Comparison of ENCODE assay signal across 16 cellular contexts in the genomic region with DNA sequence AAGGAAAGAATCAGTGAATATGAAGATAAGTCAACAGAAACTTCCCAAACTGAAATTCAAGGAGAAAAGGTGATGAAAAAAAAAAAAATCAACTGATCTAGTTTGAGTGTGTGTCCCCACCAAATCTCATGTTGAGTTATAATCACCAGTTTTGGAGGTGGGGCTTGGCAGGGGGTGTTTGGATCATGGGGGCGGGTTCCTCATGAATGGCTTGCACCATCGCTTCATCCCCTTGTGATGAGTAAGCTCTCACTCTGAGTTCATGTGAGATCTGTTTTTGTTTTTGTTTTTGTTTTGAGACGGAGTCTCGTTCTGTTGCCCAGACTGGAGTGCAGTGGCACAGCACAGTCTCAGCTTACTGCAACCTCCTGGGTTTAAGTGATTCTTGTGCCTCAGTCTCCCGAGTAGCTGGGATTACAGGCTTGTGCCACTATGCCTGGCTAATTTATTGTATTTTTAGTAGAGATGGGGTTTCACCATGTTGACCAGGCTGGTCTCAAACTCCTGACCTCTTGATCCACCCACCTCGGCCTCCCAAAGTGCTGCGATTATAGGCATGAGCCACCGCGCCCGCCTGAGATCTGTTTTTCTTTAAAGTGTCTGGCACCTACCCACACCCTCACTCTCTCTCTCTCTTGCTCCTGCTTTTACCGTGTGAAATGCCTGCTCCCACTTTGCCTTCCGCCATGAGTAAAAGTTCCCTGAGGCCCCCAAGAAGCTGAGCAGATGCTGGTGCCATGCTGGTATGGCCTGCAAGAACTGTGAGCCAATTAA. TPM values are rescaled to one million over a fixed set of nuclear protein-coding genes. Genes with fewer than 3 reads are reported as not detected.
A peak's percentile ranks its signal among the peaks of the same experiment; 100 is the strongest.
DNase-seq lines count a peak whose midpoint lies in the region; ATAC-seq and TF ChIP-seq lines count a peak whose summit lies in the region.
"Had no signal": no experiment of that assay in that cellular context is flagged by ENCODE, and none has a peak within 500 bp of the region (broad histone marks: within the 10 kb centered on the region; RNA-seq: fewer than 3 reads in every experiment).

No MANE protein-coding gene starts in this region.

- H3K27ac Mint-ChIP-seq in dendritic cell treated with granulocyte-macrophage colony-stimulating factor and Interleukin-4, amounts not matched to agents 40 ng/mL and 50 ng/mL, for 4 days: peak overlapping the region; percentile 56

- ATAC-seq in mucosa of descending colon: no peak
- ATAC-seq in GM19023 (IDR thresholded peaks at IDR 0.05; ENCODE audit: unreplicated experiment): no peak
- ATAC-seq: gastroesophageal sphincter, T-cell had no signal

- H3K4me1 Mint-ChIP-seq in dendritic cell treated with granulocyte-macrophage colony-stimulating factor and Interleukin-4, amounts not matched to agents 40 ng/mL and 50 ng/mL, for 4 days (ENCODE audit: low read depth): peaks cover 33% of the 10 kb centered on the region

- no peak overlapping the region for H3K4me3 Mint-ChIP-seq in dendritic cell treated with granulocyte-macrophage colony-stimulating factor and Interleukin-4, amounts not matched to agents 40 ng/mL and 50 ng/mL, for 4 days
- H3K4me3 Mint-ChIP-seq: T-cell had no signal

- TF ChIP-seq CTCF in GM12865 (IDR thresholded peaks at IDR 0.05; ENCODE audit: insufficient read depth, low read depth, low read length, missing control alignments): no peak
- no peak for TF ChIP-seq CTCF in mucosa of descending colon (IDR thresholded peaks at IDR 0.05)

- H3K27me3 Mint-ChIP-seq in dendritic cell treated with granulocyte-macrophage colony-stimulating factor and Interleukin-4, amounts not matched to agents 40 ng/mL and 50 ng/mL, for 4 days: peaks cover 6% of the 10 kb centered on the region
- H3K27me3 Mint-ChIP-seq: T-cell had no signal

- H3K9me3 ChIP-seq in mucosa of descending colon: no peaks in the 10 kb centered on the region
- H3K9me3 ChIP-seq: gastroesophageal sphincter had no signal

- H3K36me3 Mint-ChIP-seq in dendritic cell treated with granulocyte-macrophage colony-stimulating factor and Interleukin-4, amounts not matched to agents 40 ng/mL and 50 ng/mL, for 4 days (ENCODE audit: low read depth): peaks cover 3% of the 10 kb centered on the region
- H3K36me3 Mint-ChIP-seq: T-cell had no signal

- H3K36me3 ChIP-seq in mucosa of descending colon (ENCODE audit: low read depth): no peaks in the 10 kb centered on the region
- H3K36me3 ChIP-seq: gastroesophageal sphincter had no signal

- intact Hi-C loops in dendritic cell treated with granulocyte-macrophage colony-stimulating factor and Interleukin-4, amounts not matched to agents 40 ng/mL and 50 ng/mL, for 4 days (cut with micrococcal nuclease): loop anchor here (10.0 kb wide), 1 partner anchor 161 kb away; a partner anchor contains a TSS
- intact Hi-C loops in mucosa of descending colon (cut with DNase I, micrococcal nuclease): no loop called here

- H3K4me3 ChIP-seq in GM12865 (ENCODE audit: low read depth, low read length): no peak overlapping the region
- H3K4me3 ChIP-seq in mucosa of descending colon: no peak overlapping the region
- H3K4me3 ChIP-seq: gastroesophageal sphincter had no signal

- no peaks in the 10 kb centered on the region for H3K9me3 Mint-ChIP-seq in dendritic cell treated with granulocyte-macrophage colony-stimulating factor and Interleukin-4, amounts not matched to agents 40 ng/mL and 50 ng/mL, for 4 days
- H3K9me3 Mint-ChIP-seq: T-cell had no signal

- peaks cover 40% of the 10 kb centered on the region for H3K4me1 ChIP-seq in mucosa of descending colon (ENCODE audit: low read depth)

- DNase-seq in CD1c-positive myeloid dendritic cell (ENCODE audit: extremely low spot score) (peak; percentile 66), GM12865 (ENCODE audit: low read depth) (peak; percentile 24), mucosa of descending colon (peak in 2 of 3 donors; percentile 13 to 23), NCI-H1048 (lab: John Stamatoyannopoulos, UW) (no peak), T1000 (lab: John Stamatoyannopoulos, UW) (no peak)
- no peak for DNase-seq in stimulated activated CD8-positive, alpha-beta memory T cell treated with anti-CD3 and anti-CD28 coated beads, Interleukin-4, amount 100 ng/mL, for 48 hours
- DNase-seq: activated naive CD4-positive, alpha-beta T cell; EL; NCI-H526 treated with DMSO at 0.1 percent for 48 hours; stimulated activated CD4-positive, alpha-beta T cell treated with anti-CD3 and anti-CD28 coated beads, Interleukin-2, amount 100 ng/mL, for 24 hours; T-cell had no signal

RNA-seq across cellular contexts. Expression of a gene that starts 4.0 kb away (rescaled TPM):
- 10 to 100 TPM; 54.5 to 90.1 (median 68.6) TPM for total RNA-seq in mucosa of descending colon

RNA-seq across cellular contexts. Expression of a gene that starts 9.0 kb away (rescaled TPM):
- 10 to 100 TPM; 33.8 to 73.7 (median 68.4) TPM for total RNA-seq in mucosa of descending colon
- total RNA-seq: HT1080, myocyte had no signal

RNA-seq across cellular contexts. Expression of a gene that starts 32.9 kb away (rescaled TPM):
- 10 to 100 TPM; 64.1 to 83.4 (median 76.7) TPM for total RNA-seq in mucosa of descending colon

Comparison
In these comparisons a context has a peak if more than half of its experiments do, and no peak if none do; other contexts are left out.
1. DNase-seq: peak in CD1c-positive myeloid dendritic cell (single experiment), GM12865 (single experiment) and mucosa of descending colon (2 of 3); none in NCI-H1048 (single experiment), stimulated activated CD8-positive, alpha-beta memory T cell treated with anti-CD3 and anti-CD28 coated beads, Interleukin-4, amount 100 ng/mL, for 48 hours (single experiment) and T1000 (single experiment).